In genomic region chr2:9342659-9343058, GRCh38 we compare ENCODE assay signal across 24 cellular contexts.
"Had no signal": no experiment of that assay in that cellular context is flagged by ENCODE, and none has a peak within 500 bp of the region (broad histone marks: within the 10 kb centered on the region; RNA-seq: fewer than 3 reads in every experiment).

No MANE protein-coding gene starts in this region.

- H3K27me3 ChIP-seq: dorsolateral prefrontal cortex, esophagus squamous epithelium, gastrocnemius medialis, heart right ventricle, left lung had no signal

- H3K36me3 Mint-ChIP-seq: naive B cell had no signal

- DNase-seq: dermis blood vessel endothelial cell; dorsolateral prefrontal cortex; effector CD4-positive, alpha-beta T cell; effector memory CD4-positive, alpha-beta T cell; erythroblast; esophagus squamous epithelium; foreskin fibroblast; foreskin melanocyte; gastrocnemius medialis; glutamatergic neuron; head of caudate nucleus; heart right ventricle; hippocampal formation; left cardiac atrium; left lung; left ventricle myocardium superior; lower lobe of right lung; mesenchymal stem cell; mucosa of descending colon; naive B cell had no signal

- H3K27ac ChIP-seq: coronary artery, dorsolateral prefrontal cortex, epithelial cell of prostate, esophagus squamous epithelium, gastrocnemius medialis, heart right ventricle, left lung, lower lobe of right lung had no signal

- H3K4me3 ChIP-seq: coronary artery, dorsolateral prefrontal cortex, esophagus squamous epithelium, gastrocnemius medialis, heart right ventricle, left lung, lower lobe of right lung, mucosa of descending colon had no signal

- H3K27ac Mint-ChIP-seq: mesothelial cell of epicardium had no signal

- H3K4me3 Mint-ChIP-seq: mesothelial cell of epicardium had no signal

- H3K4me1 Mint-ChIP-seq: naive B cell had no signal

- H3K9me3 ChIP-seq: esophagus squamous epithelium, gastrocnemius medialis, heart right ventricle, left lung, lower lobe of right lung, mucosa of descending colon had no signal

- ATAC-seq: esophagus mucosa, gastrocnemius medialis, heart right ventricle, left cardiac atrium, left lung, left ventricle myocardium superior, lower lobe of right lung, mucosa of descending colon had no signal

- H3K36me3 ChIP-seq: gastrocnemius medialis had no signal
